ENCODE assay signal across 8 cellular contexts in genomic region chr3:15327941-15328340, GRCh38. TPM values are rescaled to one million over a fixed set of nuclear protein-coding genes. Genes with fewer than 3 reads are reported as not detected.
DNase-seq lines count a peak whose midpoint lies in the region; ATAC-seq and TF ChIP-seq lines count a peak whose summit lies in the region.

No MANE protein-coding gene starts in this region.

- H3K36me3 ChIP-seq in left lung, result peaks cover 0 to 27% of the 10 kb centered on the region in 2 donors

- peak; percentile 78 for DNase-seq in Daoy (ENCODE audit: low read depth)
- peak; percentile 73 for DNase-seq in HT1080 (ENCODE audit: low read depth)
- DNase-seq in activated CD4-positive, alpha-beta T cell treated with anti-CD3 and anti-CD28 coated beads for 4 hours, result peak; percentile 32 to 35
- DNase-seq in left lung, result no peak
- DNase-seq in GF-D8 (lab: John Stamatoyannopoulos, UW), result no peak
- DNase-seq in nucleus accumbens (lab: John Stamatoyannopoulos, UW), result no peak

- H3K4me1 ChIP-seq in left lung, result peaks cover 24 to 92% of the 10 kb centered on the region in 2 donors

- no peak for TF ChIP-seq CTCF in left lung (IDR thresholded peaks at IDR 0.05)

- intact Hi-C loops in left lung (cut with DNase I), result no loop called here

- ATAC-seq in left lung (peak; percentile 25), HG03442 (IDR thresholded peaks at IDR 0.05; ENCODE audit: unreplicated experiment) (no peak), HG02870 (IDR thresholded peaks at IDR 0.05; ENCODE audit: unreplicated experiment) (no peak)

- H3K27ac ChIP-seq in left lung, result peak overlapping the region; percentile 30 to 60

- H3K27me3 ChIP-seq in left lung, result no peaks in the 10 kb centered on the region

- no peaks in the 10 kb centered on the region for H3K9me3 ChIP-seq in left lung

- no peak overlapping the region for H3K4me3 ChIP-seq in left lung

RNA-seq across cellular contexts. Expression of gene SH3BP5, which starts 4.4 kb away (rescaled TPM):
- 20.3 and 21.0 TPM in 2 replicates for total RNA-seq in Daoy (2014; rRNA removed; shearing (Covaris generic))
- 23.2 and 28.8 TPM in 2 replicates for total RNA-seq in HT1080 (2014; rRNA removed; shearing (Covaris generic))
- 36.9 and 41.4 TPM in 2 replicates for polyA plus RNA-seq in HT1080 (2015; cell fraction: cytosol; rRNA removed)
- polyA plus RNA-seq in HT1080 (2015; cell fraction: nucleus; rRNA removed), result 27.2 and 36.5 TPM in 2 replicates
- total RNA-seq in left lung, result 10 to 100 TPM; 53.3 to 62.2 TPM

Comparison
In these comparisons a context has a peak if more than half of its experiments do, and no peak if none do; other contexts are left out.
1. DNase-seq: peak in Daoy (single experiment), HT1080 (single experiment) and activated CD4-positive, alpha-beta T cell treated with anti-CD3 and anti-CD28 coated beads for 4 hours (2 of 2); none in left lung (0 of 2), GF-D8 (single experiment) and nucleus accumbens (0 of 56).